12 cellular contexts compared by ENCODE assay signal in genomic region chr22:22196018-22196533, GRCh38. TPM values are rescaled to one million over a fixed set of nuclear protein-coding genes. Genes with fewer than 3 reads are reported as not detected.
DNase-seq lines count a peak whose midpoint lies in the region; ATAC-seq and TF ChIP-seq lines count a peak whose summit lies in the region.
"Had no signal": no experiment of that assay in that cellular context is flagged by ENCODE, and none has a peak within 500 bp of the region (broad histone marks: within the 10 kb centered on the region; RNA-seq: fewer than 3 reads in every experiment).

No MANE protein-coding gene starts in this region.

- DNase-seq in germinal center (ENCODE audit: low spot score) (peak; percentile 83), putamen (ENCODE audit: low spot score) (no peak), sigmoid colon (no peak), NCI-H2171 treated with DMSO at 0.1 percent for 48 hours (lab: John Stamatoyannopoulos, UW) (no peak)
- no peak for DNase-seq in stimulated activated CD8-positive, alpha-beta memory T cell treated with anti-CD3 and anti-CD28 coated beads, Interleukin-4, amount 100 ng/mL, for 48 hours

- TF ChIP-seq CTCF in sigmoid colon (IDR thresholded peaks at IDR 0.05), result no peak

- peaks cover 0 to 22% (median 3%) of the 10 kb centered on the region in 3 donors for H3K27me3 ChIP-seq in sigmoid colon

- intact Hi-C loops in sigmoid colon (cut with DNase I), result no loop called here

- no peaks in the 10 kb centered on the region for H3K9me3 ChIP-seq in sigmoid colon
- H3K9me3 ChIP-seq: gastrocnemius medialis had no signal

- no peak for TF ChIP-seq EP300 in sigmoid colon (IDR thresholded peaks at IDR 0.05)

- H3K36me3 ChIP-seq in sigmoid colon, result no peaks in the 10 kb centered on the region
- H3K36me3 ChIP-seq: gastrocnemius medialis had no signal

- no peak overlapping the region for H3K4me3 ChIP-seq in sigmoid colon
- H3K4me3 ChIP-seq: gastrocnemius medialis had no signal

- peak; percentile 59 for ATAC-seq in GM18870 (IDR thresholded peaks at IDR 0.05; ENCODE audit: unreplicated experiment)
- peak; percentile 71 for ATAC-seq in GM21576 (IDR thresholded peaks at IDR 0.05; ENCODE audit: unreplicated experiment)
- peak; percentile 60 for ATAC-seq in HG03175 (IDR thresholded peaks at IDR 0.05; ENCODE audit: unreplicated experiment)

- no peak overlapping the region for H3K27ac ChIP-seq in sigmoid colon
- H3K27ac ChIP-seq: gastrocnemius medialis had no signal

- 76 to 84% methylated on average over 11 of the region's 11 CpGs for WGBS in sigmoid colon, 2 donors

- no peaks in the 10 kb centered on the region for H3K4me1 ChIP-seq in sigmoid colon
- H3K4me1 ChIP-seq: gastrocnemius medialis had no signal

- TF ChIP-seq POLR2A in sigmoid colon (IDR thresholded peaks at IDR 0.05), result no peak

RNA-seq across cellular contexts. Expression of gene VPREB1, which starts 48.5 kb away (rescaled TPM):
- total RNA-seq in sigmoid colon, result not detected
- polyA plus RNA-seq in sigmoid colon, result 1 to 10 TPM in 1 of 3 donors, not detected in 2; 1.9 TPM
- total RNA-seq: dermis microvascular lymphatic vessel endothelial cell, gastrocnemius medialis, renal cortical epithelial cell, urinary bladder had no signal
- polyA plus RNA-seq: urinary bladder had no signal
